ENCODE assay signal across 16 cellular contexts in the genomic region with DNA sequence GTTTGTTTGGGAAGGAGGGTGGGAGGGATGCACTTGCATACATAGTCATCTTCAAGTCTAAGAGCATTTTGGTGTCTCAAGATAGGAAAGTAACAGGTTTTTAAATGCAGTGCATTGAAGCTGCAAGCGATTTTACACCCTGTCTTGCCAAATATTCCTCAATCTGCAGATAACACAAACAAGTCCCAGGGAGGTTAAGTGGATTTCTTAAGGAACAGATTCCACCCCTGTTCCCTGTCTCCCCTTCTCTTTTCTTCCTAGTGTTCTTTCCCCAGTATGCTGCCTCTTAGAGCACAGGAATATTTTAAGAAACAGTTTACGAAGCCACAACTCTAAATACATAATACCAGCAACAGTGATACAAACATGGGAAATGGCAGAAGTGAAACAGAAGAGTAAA.
DNase-seq lines count a peak whose midpoint lies in the region; ATAC-seq, FAIRE-seq and TF ChIP-seq lines count a peak whose summit lies in the region.
"Had no signal": no experiment of that assay in that cellular context is flagged by ENCODE, and none has a peak within 500 bp of the region (broad histone marks: within the 10 kb centered on the region; RNA-seq: fewer than 3 reads in every experiment).

No MANE protein-coding gene starts in this region.

- no peak overlapping the region for H4K91ac ChIP-seq in neuronal stem cell (ENCODE audit: low read depth, low read length, poor library complexity)

- H2BK12ac ChIP-seq in neuronal stem cell (ENCODE audit: low read length), result no peak overlapping the region

- CTCF ChIA-PET in HepG2 (lab: Yijun Ruan, JAX; ENCODE audit: low intra/inter-chr PET ratio, low total read pairs), result interaction anchor here (1.2 kb wide), 1 partner anchor 390 kb away, joined by 5 read pairs; the partner anchor contains the start of gene PLPP3

- no peaks in the 10 kb centered on the region for H3K9me3 ChIP-seq in HepG2 (ENCODE audit: low read length)
- no peaks in the 10 kb centered on the region for H3K9me3 ChIP-seq in right lobe of liver
- no peaks in the 10 kb centered on the region for H3K9me3 ChIP-seq in left ventricle myocardium inferior (replicated peaks)
- no peaks in the 10 kb centered on the region for H3K9me3 ChIP-seq in neuronal stem cell (replicated peaks in 1 of 2; ENCODE audit: control insufficient read depth in 2 of 2, insufficient read depth in 1 of 2, low read depth in 1 of 2, low read length in 2 of 2)
- H3K9me3 ChIP-seq: Caco-2 had no signal

- TF ChIP-seq EP300 in HepG2 (IDR thresholded peaks at IDR 0.05; ENCODE audit: low read depth in 2 of 2, low read length in 2 of 2), result no peak
- no peak for TF ChIP-seq EP300 in HepG2 (CRISPR knock-in tag; IDR thresholded peaks at IDR 0.05; ENCODE audit: borderline replicate concordance)

- TF ChIP-seq RAD21 in HepG2 (CRISPR knock-in tag; IDR thresholded peaks at IDR 0.05), result no peak

- H4K20me1 ChIP-seq in HepG2 (ENCODE audit: insufficient read depth, low read length), result no peaks in the 10 kb centered on the region

- no peak overlapping the region for H3K4ac ChIP-seq in neuronal stem cell (ENCODE audit: low read length)

- no peak overlapping the region for H2BK120ac ChIP-seq in neuronal stem cell (ENCODE audit: low read depth, low read length)

- DNase-seq in HepG2 (ENCODE audit: low spot score) (no peak), right lobe of liver (no peak), left ventricle myocardium inferior (no peak), neuronal stem cell (ENCODE audit: low spot score) (no peak), OCI-M2 (lab: John Stamatoyannopoulos, UW; ENCODE audit: unreplicated experiment) (no peak), NCI-H226 (no peak), activated gamma-delta T cell (lab: John Stamatoyannopoulos, UW) (no peak)
- DNase-seq: Caco-2; CD4-positive, alpha-beta T cell; GF-D8; KG1; NCI-H1694 treated with DMSO at 0.1 percent for 48 hours; NCI-H510A treated with DMSO at 0.1 percent for 48 hours; NCI-H774; SIG-M5 had no signal

- POLR2A ChIA-PET in HepG2 (lab: Yijun Ruan, JAX), result interaction anchor here (1.0 to 2.7 kb wide), 12 partner anchors 18 to 396 kb away, joined by 3 to 13 read pairs (median 6); partner anchors contain the start of gene PLPP3

- H3K27ac ChIP-seq in HepG2 (ENCODE audit: extremely low read length, insufficient read depth, low read length) (peak overlapping the region; percentile 91), right lobe of liver (no peak overlapping the region), left ventricle myocardium inferior (replicated peaks) (peak overlapping the region; percentile 71), neuronal stem cell (replicated peaks; ENCODE audit: low read length) (no peak overlapping the region)

- TSS peak; percentile 82 for BruUV-seq in HepG2 (replicated peaks; lab: Mats Ljungman, UMichigan)

- in situ Hi-C loops in HepG2 (cut with HindIII; ENCODE audit: extremely low pct_ligation_motif_present, low pct_unique_long_range_greater_than_20kb), result no loop called here

- ATAC-seq in HepG2 (no peak), right lobe of liver (no peak)

- H3K9ac ChIP-seq in HepG2 (ENCODE audit: insufficient read depth, low read depth, low read length), result peak overlapping the region; percentile 89
- H3K9ac ChIP-seq in neuronal stem cell (ENCODE audit: low read depth, low read length, poor library complexity), result no peak overlapping the region

- no peak overlapping the region for H2BK15ac ChIP-seq in neuronal stem cell (ENCODE audit: low read length)

- H3K23ac ChIP-seq in neuronal stem cell (ENCODE audit: low read depth, low read length, poor library complexity), result no peak overlapping the region

- H3K18ac ChIP-seq in neuronal stem cell (ENCODE audit: low read length), result no peak overlapping the region

- TF ChIP-seq POLR2A in HepG2 (IDR thresholded peaks at IDR 0.05; ENCODE audit: insufficient read depth in 1 of 2, low read depth in 2 of 2, low read length in 2 of 2), result no peak
- TF ChIP-seq POLR2A in right lobe of liver (IDR thresholded peaks at IDR 0.05), result no peak

- no peaks in the 10 kb centered on the region for H3K79me1 ChIP-seq in neuronal stem cell (ENCODE audit: low read depth, low read length)

- H4K8ac ChIP-seq in neuronal stem cell (ENCODE audit: low read depth, low read length), result no peak overlapping the region

- H3K27me3 ChIP-seq in HepG2 (ENCODE audit: control insufficient read depth in 1 of 2, insufficient read depth in 2 of 2, low read length in 2 of 2) (no peaks in the 10 kb centered on the region), right lobe of liver (no peaks in the 10 kb centered on the region), left ventricle myocardium inferior (ENCODE audit: low read depth) (no peaks in the 10 kb centered on the region), neuronal stem cell (ENCODE audit: control insufficient read depth in 3 of 3, insufficient read depth in 3 of 3, low read depth in 1 of 3, low read length in 3 of 3) (no peaks in the 10 kb centered on the region)

- no peak overlapping the region for H2AK5ac ChIP-seq in neuronal stem cell (ENCODE audit: low read depth, low read length)

- H3K4me2 ChIP-seq in HepG2 (ENCODE audit: low read depth, low read length), result peak overlapping the region; percentile 76
- no peak overlapping the region for H3K4me2 ChIP-seq in neuronal stem cell (ENCODE audit: insufficient read depth, low read length, poor library complexity, severe bottlenecking)

- WGBS in HepG2 (ENCODE audit: low lambda C conversion rate), result 9% methylated on average over 2 of the region's 2 CpGs
- WGBS in right lobe of liver (ENCODE audit: insufficient coverage, low coverage, low lambda C conversion rate, missing lambda C conversion rate), result 77% methylated on average over 2 of the region's 2 CpGs
- WGBS in neuronal stem cell (ENCODE audit: extremely low coverage in 2 of 2, insufficient read length in 2 of 2, insufficient replicate concordance in 1 of 2), 2 donors, result no CpG with 5 or more reads among the region's 2 CpGs

- H3K4me1 ChIP-seq in HepG2 (ENCODE audit: insufficient read depth, low read length), result peaks cover 47% of the 10 kb centered on the region
- H3K4me1 ChIP-seq in right lobe of liver, result no peaks in the 10 kb centered on the region
- H3K4me1 ChIP-seq in left ventricle myocardium inferior, result peaks cover 26% of the 10 kb centered on the region
- peaks cover 18 to 33% of the 10 kb centered on the region in 2 donors for H3K4me1 ChIP-seq in neuronal stem cell (ENCODE audit: control insufficient read depth in 2 of 2, insufficient read depth in 1 of 2, low read depth in 1 of 2, low read length in 2 of 2)
- H3K4me1 ChIP-seq: Caco-2 had no signal

- H3K36me3 ChIP-seq in HepG2 (replicated peaks in 1 of 2; ENCODE audit: control insufficient read depth in 1 of 2, insufficient read depth in 2 of 2, low read length in 2 of 2) (no peaks in the 10 kb centered on the region), right lobe of liver (no peaks in the 10 kb centered on the region), left ventricle myocardium inferior (no peaks in the 10 kb centered on the region), neuronal stem cell (replicated peaks in 1 of 2; ENCODE audit: control insufficient read depth in 2 of 2, insufficient read depth in 2 of 2, low read length in 2 of 2) (no peaks in the 10 kb centered on the region)

- H2AFZ ChIP-seq in HepG2 (ENCODE audit: low read length) (peak overlapping the region; percentile 29), neuronal stem cell (ENCODE audit: low read length) (peak overlapping the region; percentile 36)

- H3K4me3 ChIP-seq in HepG2 (replicated peaks in 1 of 3; ENCODE audit: insufficient read depth in 1 of 3, low read depth in 2 of 3, low read length in 3 of 3), result peak overlapping the region in 2 of 3 experiments; percentile 28 to 65; a peak in 3 of 6 replicates
- H3K4me3 ChIP-seq in right lobe of liver, result no peak overlapping the region
- H3K4me3 ChIP-seq in left ventricle myocardium inferior, result no peak overlapping the region
- H3K4me3 ChIP-seq in neuronal stem cell (ENCODE audit: low read length in 2 of 2), result no peak overlapping the region

- no peak overlapping the region for H3K14ac ChIP-seq in neuronal stem cell (ENCODE audit: low read length)

- intact Hi-C loops in HepG2 (cut with micrococcal nuclease; ENCODE audit: unreplicated experiment) (no loop called here), right lobe of liver (cut with DNase I) (no loop called here), left ventricle myocardium inferior (cut with micrococcal nuclease) (no loop called here)

- TF ChIP-seq CTCF in HepG2 (CRISPR knock-in tag; IDR thresholded peaks at IDR 0.05), result no peak
- TF ChIP-seq CTCF in right lobe of liver (IDR thresholded peaks at IDR 0.05), result no peak
- TF ChIP-seq CTCF in left ventricle myocardium inferior (IDR thresholded peaks at IDR 0.05; ENCODE audit: borderline replicate concordance), result no peak

- FAIRE-seq in HepG2 (lab: Jason Lieb, UNC), result no peak
- FAIRE-seq: A204.1 had no signal

- H2BK5ac ChIP-seq in neuronal stem cell (ENCODE audit: low read length), result no peak overlapping the region

- H3K79me2 ChIP-seq in HepG2 (ENCODE audit: insufficient read depth, low read length), result peaks cover 12% of the 10 kb centered on the region

TF ChIP-seq in HepG2, 621 proteins besides CTCF, POLR2A, EP300 and RAD21:
- TF ChIP-seq ZMAT3 (CRISPR knock-in tag; conservative IDR thresholded peaks at IDR 0.05) (no peak), ASH2L (IDR thresholded peaks at IDR 0.05; ENCODE audit: insufficient read length, low read depth, low read length) (peak; percentile 2), HOXA5 (CRISPR knock-in tag; IDR thresholded peaks at IDR 0.05) (0 out of 2 replicates have a peak, but pooled peaks have one; percentile 0)

Comparison
In these comparisons a context has a peak if more than half of its experiments do, and no peak if none do; other contexts are left out.
1. H3K27ac ChIP-seq: peak in HepG2 (single experiment) and left ventricle myocardium inferior (single experiment); none in right lobe of liver (0 of 3) and neuronal stem cell (single experiment).
2. H3K4me3 ChIP-seq: peak in HepG2 (2 of 3); none in right lobe of liver (0 of 3), left ventricle myocardium inferior (single experiment) and neuronal stem cell (0 of 2).